ENCODE assay signal across 13 cellular contexts in the genomic region with DNA sequence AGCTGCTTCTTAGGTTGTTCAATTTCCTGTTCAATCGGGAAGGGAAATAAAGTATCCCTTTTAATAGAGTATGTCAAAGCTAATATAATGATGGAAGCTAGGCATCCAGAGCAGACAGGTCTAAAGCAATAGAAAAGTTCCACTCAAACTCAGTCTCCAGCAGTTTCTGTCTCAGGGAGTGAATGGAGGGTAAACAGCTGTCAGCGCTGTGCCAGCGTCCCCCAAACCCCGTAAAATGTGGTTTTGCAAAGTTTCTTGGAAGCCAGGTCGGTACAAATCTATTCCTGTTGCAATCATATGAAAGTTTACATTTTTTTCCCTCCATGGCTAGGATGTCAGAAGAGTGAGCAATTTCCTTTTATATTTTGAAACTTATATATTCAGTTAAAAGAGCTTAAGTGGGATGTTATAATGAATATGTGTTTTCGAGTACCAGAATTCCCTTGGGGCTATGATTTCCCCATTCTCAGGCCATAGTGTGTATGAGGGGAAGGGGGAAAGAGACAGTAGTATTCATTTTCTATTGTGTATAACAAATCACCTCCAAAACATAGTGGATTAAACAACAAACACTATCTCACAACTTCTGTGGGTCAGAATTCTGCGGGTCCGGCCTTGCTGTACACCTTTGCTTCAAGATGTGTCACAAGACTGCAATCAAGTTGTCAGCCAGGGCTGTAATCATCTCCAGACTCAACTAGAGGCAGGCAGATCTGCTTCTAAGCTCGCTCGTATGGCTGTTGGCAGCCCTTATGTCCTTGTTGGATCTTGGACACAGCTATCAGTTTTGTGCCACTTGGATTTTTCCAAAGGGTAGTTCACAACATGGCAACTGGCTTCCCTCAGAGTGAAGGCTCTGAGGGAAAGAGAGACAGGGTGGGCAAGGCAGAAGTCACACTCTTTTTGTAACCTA.
DNase-seq lines count a peak whose midpoint lies in the region; ATAC-seq and TF ChIP-seq lines count a peak whose summit lies in the region.
"Had no signal": no experiment of that assay in that cellular context is flagged by ENCODE, and none has a peak within 500 bp of the region (broad histone marks: within the 10 kb centered on the region; RNA-seq: fewer than 3 reads in every experiment).

No MANE protein-coding gene starts in this region.

- no peaks in the 10 kb centered on the region for H3K27me3 Mint-ChIP-seq in activated CD4-positive, alpha-beta memory T cell treated with anti-CD3 and anti-CD28 coated beads for 36 hours
- H3K27me3 Mint-ChIP-seq: activated T-helper 17 cell treated with anti-CD3 and anti-CD28 coated beads, Interleukin-2, amount 50 U/mL, for 72 hours had no signal

- no peaks in the 10 kb centered on the region for H3K36me3 ChIP-seq in BLaER1 treated with 17β-estradiol and CSF1 and Interleukin-3, amounts not matched to agents 10 nM and 100 nM
- no peaks in the 10 kb centered on the region for H3K36me3 ChIP-seq in neutrophil

- POLR2A ChIA-PET in activated CD4-positive, alpha-beta memory T cell treated with anti-CD3 and anti-CD28 coated beads for 36 hours (lab: Charles Lee): no interaction called here

- peaks cover 0 to 43% (median 24%) of the 10 kb centered on the region in 10 experiments; a peak in 18 of 20 replicates for H3K4me1 ChIP-seq in BLaER1 treated with 17β-estradiol and CSF1 and Interleukin-3, amounts not matched to agents 10 nM and 100 nM
- H3K4me1 ChIP-seq in neutrophil (ENCODE audit: control insufficient read depth in 1 of 2, insufficient read depth in 1 of 2, low read depth in 1 of 2, low read length in 1 of 2): peaks cover 61 to 62% of the 10 kb centered on the region in 2 experiments

- H3K27ac ChIP-seq in BLaER1 treated with 17β-estradiol and CSF1 and Interleukin-3, amounts not matched to agents 10 nM and 100 nM: peak overlapping the region in 8 of 11 experiments; percentile 45 to 82 (median 74); a peak in 17 of 22 replicates
- peak overlapping the region; percentile 72 for H3K27ac ChIP-seq in neutrophil

- no peaks in the 10 kb centered on the region for H3K4me1 Mint-ChIP-seq in activated CD4-positive, alpha-beta memory T cell treated with anti-CD3 and anti-CD28 coated beads for 36 hours (ENCODE audit: low read depth)
- H3K4me1 Mint-ChIP-seq: activated T-helper 17 cell treated with anti-CD3 and anti-CD28 coated beads, Interleukin-2, amount 50 U/mL, for 72 hours had no signal

- peak; percentile 55 for DNase-seq in HS-5 (ENCODE audit: low read depth)
- peak; percentile 75 for DNase-seq in choroid plexus epithelial cell (ENCODE audit: low read depth)
- DNase-seq in activated CD4-positive, alpha-beta memory T cell treated with anti-CD3 and anti-CD28 coated beads for 36 hours: no peak
- DNase-seq in NCI-H2196 treated with DMSO at 0.1 percent for 48 hours (lab: John Stamatoyannopoulos, UW; ENCODE audit: unreplicated experiment): no peak
- DNase-seq: amniotic stem cell, hippocampal formation, NCI-H1105 treated with DMSO at 0.1 percent for 48 hours had no signal

- CTCF ChIA-PET in activated CD4-positive, alpha-beta memory T cell treated with anti-CD3 and anti-CD28 coated beads for 36 hours (lab: Charles Lee): no interaction called here

- TF ChIP-seq CTCF in choroid plexus epithelial cell (conservative IDR thresholded peaks at IDR 0.05; ENCODE audit: low read depth, low read length) (no peak), neutrophil (IDR thresholded peaks at IDR 0.05) (no peak)

- H3K4me3 Mint-ChIP-seq in activated CD4-positive, alpha-beta memory T cell treated with anti-CD3 and anti-CD28 coated beads for 36 hours: no peak overlapping the region
- H3K4me3 Mint-ChIP-seq: activated T-helper 17 cell treated with anti-CD3 and anti-CD28 coated beads, Interleukin-2, amount 50 U/mL, for 72 hours had no signal

- intact Hi-C loops in activated CD4-positive, alpha-beta memory T cell treated with anti-CD3 and anti-CD28 coated beads for 36 hours (cut with micrococcal nuclease): no loop called here

- H3K9me3 Mint-ChIP-seq in activated CD4-positive, alpha-beta memory T cell treated with anti-CD3 and anti-CD28 coated beads for 36 hours: peaks cover 6% of the 10 kb centered on the region

- no peak overlapping the region for H3K27ac Mint-ChIP-seq in activated CD4-positive, alpha-beta memory T cell treated with anti-CD3 and anti-CD28 coated beads for 36 hours
- H3K27ac Mint-ChIP-seq: activated T-helper 17 cell treated with anti-CD3 and anti-CD28 coated beads, Interleukin-2, amount 50 U/mL, for 72 hours had no signal

- H3K36me3 Mint-ChIP-seq in activated CD4-positive, alpha-beta memory T cell treated with anti-CD3 and anti-CD28 coated beads for 36 hours: no peaks in the 10 kb centered on the region

- H3K9me3 ChIP-seq in BLaER1 treated with 17β-estradiol and CSF1 and Interleukin-3, amounts not matched to agents 10 nM and 100 nM (replicated peaks in 1 of 11): peaks cover 3 to 19% (median 10%) of the 10 kb centered on the region in 11 experiments; a peak in 21 of 22 replicates
- no peaks in the 10 kb centered on the region for H3K9me3 ChIP-seq in neutrophil

- no peaks in the 10 kb centered on the region for H4K20me1 ChIP-seq in BLaER1 treated with 17β-estradiol and CSF1 and Interleukin-3, amounts not matched to agents 10 nM and 100 nM

- H3K4me3 ChIP-seq in BLaER1 treated with 17β-estradiol and CSF1 and Interleukin-3, amounts not matched to agents 10 nM and 100 nM: no peak overlapping the region
- no peak overlapping the region for H3K4me3 ChIP-seq in choroid plexus epithelial cell (ENCODE audit: low read depth, low read length)
- no peak overlapping the region for H3K4me3 ChIP-seq in neutrophil (ENCODE audit: low read depth in 1 of 2, low read length in 1 of 2)

- ATAC-seq in HG02884 (IDR thresholded peaks at IDR 0.05; ENCODE audit: unreplicated experiment) (no peak), HG02763 (IDR thresholded peaks at IDR 0.05; ENCODE audit: unreplicated experiment) (no peak)
- ATAC-seq: activated T-helper 17 cell treated with anti-CD3 and anti-CD28 coated beads, Interleukin-2, amount 50 U/mL, for 72 hours; left lobe of liver had no signal

- peak overlapping the region in 5 of 11 experiments; percentile 6 to 56 (median 52); a peak in 9 of 22 replicates for H3K9ac ChIP-seq in BLaER1 treated with 17β-estradiol and CSF1 and Interleukin-3, amounts not matched to agents 10 nM and 100 nM

- peak overlapping the region in 10 of 11 experiments; percentile 33 to 75 (median 58); a peak in 20 of 22 replicates for H3K4me2 ChIP-seq in BLaER1 treated with 17β-estradiol and CSF1 and Interleukin-3, amounts not matched to agents 10 nM and 100 nM

- H3K27me3 ChIP-seq in BLaER1 treated with 17β-estradiol and CSF1 and Interleukin-3, amounts not matched to agents 10 nM and 100 nM: no peaks in the 10 kb centered on the region
- no peaks in the 10 kb centered on the region for H3K27me3 ChIP-seq in neutrophil

Comparison
In these comparisons a context has a peak if more than half of its experiments do, and no peak if none do; other contexts are left out.
1. DNase-seq: peak in HS-5 (single experiment) and choroid plexus epithelial cell (single experiment); none in activated CD4-positive, alpha-beta memory T cell treated with anti-CD3 and anti-CD28 coated beads for 36 hours (single experiment) and NCI-H2196 treated with DMSO at 0.1 percent for 48 hours (single experiment).